In genomic region chr6:54835176-54835575, GRCh38 we compare ENCODE assay signal across 20 cellular contexts. TPM values are rescaled to one million over a fixed set of nuclear protein-coding genes. Genes with fewer than 3 reads are reported as not detected.
DNase-seq lines count a peak whose midpoint lies in the region; ATAC-seq, FAIRE-seq and TF ChIP-seq lines count a peak whose summit lies in the region.
"Had no signal": no experiment of that assay in that cellular context is flagged by ENCODE, and none has a peak within 500 bp of the region (broad histone marks: within the 10 kb centered on the region; RNA-seq: fewer than 3 reads in every experiment).

No MANE protein-coding gene starts in this region.

- no peak overlapping the region for H2BK120ac ChIP-seq in IMR-90 (ENCODE audit: low read depth, low read length)

- H3K56ac ChIP-seq in IMR-90 (ENCODE audit: extremely low read depth, insufficient read depth, low read length): no peak overlapping the region

- no peak overlapping the region for H4K5ac ChIP-seq in IMR-90 (ENCODE audit: low read depth, low read length)

- no peak overlapping the region for H4K8ac ChIP-seq in IMR-90 (ENCODE audit: low read depth in 2 of 2, low read length in 2 of 2)

- no peak overlapping the region for H2AK9ac ChIP-seq in IMR-90 (replicated peaks; ENCODE audit: low read depth, low read length, poor library complexity)

- H2BK5ac ChIP-seq in IMR-90 (ENCODE audit: low read depth, low read length, poor library complexity, severe bottlenecking): no peak overlapping the region

- H3K4me3 Mint-ChIP-seq in activated CD4-positive, alpha-beta T cell treated with anti-CD3 and anti-CD28 coated beads, Interleukin-2, amount 10 ng/mL, durations not matched to agents 7 days and 5 days: no peak overlapping the region
- H3K4me3 Mint-ChIP-seq: CD4-positive, CD25-positive, alpha-beta regulatory T cell; CD8-positive, alpha-beta T cell; GM23338; HFFc6 had no signal

- POLR2A ChIA-PET in IMR-90 (lab: Charles Lee; ENCODE audit: unreplicated experiment) (no interaction called here), OCI-LY7 (lab: Charles Lee) (no interaction called here)
- POLR2A ChIA-PET in activated CD4-positive, alpha-beta T cell treated with anti-CD3 and anti-CD28 coated beads, Interleukin-2, amount 10 ng/mL, durations not matched to agents 7 days and 5 days (lab: Charles Lee): no interaction called here

- no peak for TF ChIP-seq CTCF in IMR-90 (conservative IDR thresholded peaks at IDR 0.05; ENCODE audit: low read depth, low read length)
- TF ChIP-seq CTCF in bronchial epithelial cell (IDR thresholded peaks at IDR 0.05; ENCODE audit: insufficient read depth, low read length, severe bottlenecking): no peak
- no peak for TF ChIP-seq CTCF in OCI-LY7 (conservative IDR thresholded peaks at IDR 0.05; ENCODE audit: low read length)

- peak overlapping the region; percentile 51; the same call in 1 of the 2 replicates for H3K14ac ChIP-seq in IMR-90 (replicated peaks; ENCODE audit: low read depth, low read length)

- TF ChIP-seq RAD21 in IMR-90 (IDR thresholded peaks at IDR 0.05; ENCODE audit: low read length): no peak

- H3K27ac Mint-ChIP-seq in activated CD4-positive, alpha-beta T cell treated with anti-CD3 and anti-CD28 coated beads, Interleukin-2, amount 10 ng/mL, durations not matched to agents 7 days and 5 days: no peak overlapping the region
- H3K27ac Mint-ChIP-seq: CD4-positive, CD25-positive, alpha-beta regulatory T cell; CD8-positive, alpha-beta T cell; GM23338; HFFc6 had no signal

- no peak for FAIRE-seq in bronchial epithelial cell (lab: Jason Lieb, UNC)
- FAIRE-seq: G401.6, GM12878 had no signal

- no peaks in the 10 kb centered on the region for H3K79me1 ChIP-seq in IMR-90 (ENCODE audit: low read depth in 1 of 2, low read length in 2 of 2)

- no peaks in the 10 kb centered on the region for H3K4me1 Mint-ChIP-seq in activated CD4-positive, alpha-beta T cell treated with anti-CD3 and anti-CD28 coated beads, Interleukin-2, amount 10 ng/mL, durations not matched to agents 7 days and 5 days
- H3K4me1 Mint-ChIP-seq: CD4-positive, CD25-positive, alpha-beta regulatory T cell; GM23338 had no signal

- no peaks in the 10 kb centered on the region for H3K36me3 ChIP-seq in IMR-90 (ENCODE audit: control insufficient read depth, insufficient read depth, low read length)
- H3K36me3 ChIP-seq in bronchial epithelial cell (ENCODE audit: control insufficient read depth, insufficient read depth, low read length): no peaks in the 10 kb centered on the region
- no peaks in the 10 kb centered on the region for H3K36me3 ChIP-seq in OCI-LY7 (ENCODE audit: insufficient read depth, low read length)
- H3K36me3 ChIP-seq: HAP-1 had no signal

- intact Hi-C loops in IMR-90 (cut with micrococcal nuclease): no loop called here
- intact Hi-C loops in OCI-LY7 (cut with micrococcal nuclease; ENCODE audit: unreplicated experiment): no loop called here

- no CpG with 5 or more reads among the region's 1 CpG for WGBS in IMR-90 (ENCODE audit: extremely low coverage in 2 of 2, insufficient read length in 1 of 2), 2 experiments

- DNase-seq in IMR-90: no peak
- DNase-seq in bronchial epithelial cell (ENCODE audit: low read depth): peak; percentile 27
- peak; percentile 70 for DNase-seq in kidney tubule cell (ENCODE audit: low spot score)
- DNase-seq in OCI-LY7 (ENCODE audit: low spot score): no peak
- DNase-seq in GM03348 (ENCODE audit: low spot score): no peak
- DNase-seq in activated CD4-positive, alpha-beta T cell treated with anti-CD3 and anti-CD28 coated beads, Interleukin-2, amount 10 ng/mL, durations not matched to agents 7 days and 5 days: no peak
- DNase-seq: Caco-2; CD4-positive, CD25-positive, alpha-beta regulatory T cell; CD8-positive, alpha-beta T cell; DMS153; DND-41; HFFc6 had no signal

- no peaks in the 10 kb centered on the region for H3K9me2 ChIP-seq in OCI-LY7 (ENCODE audit: insufficient read depth, low read length)

- no peaks in the 10 kb centered on the region for H3K9me3 ChIP-seq in IMR-90 (ENCODE audit: control insufficient read depth, insufficient read depth, low read length)
- no peaks in the 10 kb centered on the region for H3K9me3 ChIP-seq in OCI-LY7 (ENCODE audit: low read length)
- H3K9me3 ChIP-seq: Caco-2, HAP-1 had no signal

- H2AFZ ChIP-seq in IMR-90 (replicated peaks; ENCODE audit: low read length, poor library complexity): no peak overlapping the region
- H2AFZ ChIP-seq in OCI-LY7 (ENCODE audit: low read length): no peak overlapping the region
- H2AFZ ChIP-seq: GM23338 had no signal

- H4K20me1 ChIP-seq in IMR-90 (ENCODE audit: insufficient read depth, low read length) (no peaks in the 10 kb centered on the region), OCI-LY7 (ENCODE audit: insufficient read depth, low read length) (no peaks in the 10 kb centered on the region)

- H4K91ac ChIP-seq in IMR-90 (ENCODE audit: insufficient read depth, low read depth, low read length): no peak overlapping the region

- H3K36me3 Mint-ChIP-seq in activated CD4-positive, alpha-beta T cell treated with anti-CD3 and anti-CD28 coated beads, Interleukin-2, amount 10 ng/mL, durations not matched to agents 7 days and 5 days (ENCODE audit: low read depth): no peaks in the 10 kb centered on the region
- H3K36me3 Mint-ChIP-seq: CD4-positive, CD25-positive, alpha-beta regulatory T cell; CD8-positive, alpha-beta T cell had no signal

- H3K4me2 ChIP-seq in IMR-90 (ENCODE audit: low read depth, low read length) (no peak overlapping the region), OCI-LY7 (ENCODE audit: low read length) (no peak overlapping the region)
- H3K4me2 ChIP-seq: GM23338 had no signal

- CTCF ChIA-PET in IMR-90 (lab: Yijun Ruan, JAX): no interaction called here
- CTCF ChIA-PET in OCI-LY7 (lab: Charles Lee; ENCODE audit: unreplicated experiment): no interaction called here
- CTCF ChIA-PET in activated CD4-positive, alpha-beta T cell treated with anti-CD3 and anti-CD28 coated beads, Interleukin-2, amount 10 ng/mL, durations not matched to agents 7 days and 5 days (lab: Charles Lee): no interaction called here

- no TSS peak for BruUV-seq in IMR-90 (replicated peaks; lab: Mats Ljungman, UMichigan)
- BruUV-seq in OCI-LY7 (replicated peaks; lab: Mats Ljungman, UMichigan): no TSS peak

- in situ Hi-C loops in IMR-90 (cut with MboI; ENCODE audit: low sequenced_read_pairs): no loop called here

- no peak for TF ChIP-seq POLR2A in IMR-90 (IDR thresholded peaks at IDR 0.05; ENCODE audit: low read depth, low read length)

- no peaks in the 10 kb centered on the region for H3K4me1 ChIP-seq in IMR-90 (ENCODE audit: control insufficient read depth, insufficient read depth, low read length)
- no peaks in the 10 kb centered on the region for H3K4me1 ChIP-seq in OCI-LY7 (ENCODE audit: insufficient read depth, low read length, poor library complexity, severe bottlenecking)
- H3K4me1 ChIP-seq: Caco-2, HAP-1 had no signal

- H3K23ac ChIP-seq in IMR-90 (ENCODE audit: low read depth, low read length): no peak overlapping the region

- no peak overlapping the region for H3K4me3 ChIP-seq in IMR-90 (ENCODE audit: insufficient read depth, low read depth, low read length)
- no peak overlapping the region for H3K4me3 ChIP-seq in bronchial epithelial cell (ENCODE audit: low read depth, low read length)
- no peak overlapping the region for H3K4me3 ChIP-seq in OCI-LY7 (ENCODE audit: low read depth, low read length, poor library complexity, severe bottlenecking)
- H3K4me3 ChIP-seq: GM12878, GM23338, HAP-1 had no signal

- no peak overlapping the region for H3K18ac ChIP-seq in IMR-90 (ENCODE audit: low read depth, low read length)

- H3K27ac ChIP-seq in IMR-90 (ENCODE audit: insufficient read depth, low read length) (no peak overlapping the region), OCI-LY7 (ENCODE audit: low read depth, low read length, poor library complexity, severe bottlenecking) (no peak overlapping the region)
- H3K27ac ChIP-seq: C4-2B had no signal

- H3K9me3 Mint-ChIP-seq in activated CD4-positive, alpha-beta T cell treated with anti-CD3 and anti-CD28 coated beads, Interleukin-2, amount 10 ng/mL, durations not matched to agents 7 days and 5 days: peaks cover 5% of the 10 kb centered on the region
- H3K9me3 Mint-ChIP-seq: GM23338, HFFc6 had no signal

- H3K79me2 ChIP-seq in OCI-LY7 (ENCODE audit: insufficient read depth, low read depth, low read length): no peaks in the 10 kb centered on the region

- H3K27me3 Mint-ChIP-seq in activated CD4-positive, alpha-beta T cell treated with anti-CD3 and anti-CD28 coated beads, Interleukin-2, amount 10 ng/mL, durations not matched to agents 7 days and 5 days: no peaks in the 10 kb centered on the region
- H3K27me3 Mint-ChIP-seq: CD4-positive, CD25-positive, alpha-beta regulatory T cell had no signal

- no peaks in the 10 kb centered on the region for H3K9me1 ChIP-seq in IMR-90 (ENCODE audit: insufficient read depth, low read length)

- dilution Hi-C loops in IMR-90 (cut with HindIII; ENCODE audit: low sequenced_read_pairs, unreplicated experiment): no loop called here

- no peak for ATAC-seq in IMR-90 (ENCODE audit: low read depth)
- ATAC-seq: CD8-positive, alpha-beta T cell; GM12878; GM23338 had no signal

- H3K4ac ChIP-seq in IMR-90 (ENCODE audit: low read depth, low read length): no peak overlapping the region

- no peak overlapping the region for H2BK15ac ChIP-seq in IMR-90 (ENCODE audit: low read depth, low read length)

- H3K9ac ChIP-seq in IMR-90 (ENCODE audit: low read depth, low read length): no peak overlapping the region

- no peak overlapping the region for H2BK20ac ChIP-seq in IMR-90 (ENCODE audit: low read depth, low read length)

- no peak overlapping the region for H2AK5ac ChIP-seq in IMR-90 (ENCODE audit: low read depth, low read length)

- no peaks in the 10 kb centered on the region for H3K27me3 ChIP-seq in IMR-90 (ENCODE audit: control insufficient read depth, insufficient read depth, low read length)
- H3K27me3 ChIP-seq in bronchial epithelial cell (ENCODE audit: control insufficient read depth, insufficient read depth, low read length): no peaks in the 10 kb centered on the region

TF ChIP-seq in IMR-90, 13 proteins besides CTCF, POLR2A, EP300 and RAD21 (continues in another document):
- TF ChIP-seq MXI1 (IDR thresholded peaks at IDR 0.05; ENCODE audit: borderline replicate concordance, low read depth, low read length) (no peak), CEBPB (IDR thresholded peaks at IDR 0.05; ENCODE audit: low read depth, low read length) (no peak), CHD1 (IDR thresholded peaks at IDR 0.05; ENCODE audit: low read depth, low read length) (no peak), FOS (IDR thresholded peaks at IDR 0.05; ENCODE audit: low read depth, low read length) (no peak)

RNA-seq across cellular contexts. Expression of gene FAM83B, which starts 11.4 kb away (rescaled TPM):
- under 0.01 and 0.18 TPM in 2 replicates for total RNA-seq in IMR-90 (2012; rRNA removed)
- 0.02 TPM in 1 of 2 replicates, not detected in the other for polyA plus RNA-seq in IMR-90 (2012; rRNA removed)
- not detected in 2 replicates for polyA plus RNA-seq in IMR-90 (2012; cell fraction: cytosol; rRNA removed)
- polyA plus RNA-seq in IMR-90 (2012; cell fraction: nucleus; rRNA removed; ENCODE audit: low replicate concordance): 0.02 TPM in 1 of 2 replicates, not detected in the other
- 39.9 and 40.3 TPM in 2 replicates for total RNA-seq in bronchial epithelial cell
- not detected in 2 replicates for total RNA-seq in OCI-LY7 (2014; rRNA removed; shearing (Covaris generic))
- total RNA-seq in OCI-LY7 (2022): not detected in 2 replicates
- not detected for total RNA-seq in activated CD4-positive, alpha-beta T cell treated with anti-CD3 and anti-CD28 coated beads, Interleukin-2, amount 10 ng/mL, durations not matched to agents 7 days and 5 days
- total RNA-seq: A172; CD4-positive, CD25-positive, alpha-beta regulatory T cell; CD8-positive, alpha-beta T cell; H4; HFFc6 had no signal
- polyA plus RNA-seq: BJ; CD4-positive, CD25-positive, alpha-beta regulatory T cell; GM12878 had no signal

Comparison
In these comparisons a context has a peak if more than half of its experiments do, and no peak if none do; other contexts are left out.
1. DNase-seq: peak in bronchial epithelial cell (single experiment) and kidney tubule cell (single experiment); none in IMR-90 (single experiment), OCI-LY7 (single experiment), GM03348 (single experiment) and activated CD4-positive, alpha-beta T cell treated with anti-CD3 and anti-CD28 coated beads, Interleukin-2, amount 10 ng/mL, durations not matched to agents 7 days and 5 days (single experiment).
2. RNA of gene FAM83B, which starts 11.4 kb away (total RNA-seq): 39.9 to 40.3 TPM in bronchial epithelial cell; under 0.01 to 0.18 TPM in IMR-90, not detected in OCI-LY7 and not detected in activated CD4-positive, alpha-beta T cell treated with anti-CD3 and anti-CD28 coated beads, Interleukin-2, amount 10 ng/mL, durations not matched to agents 7 days and 5 days; every median in the first group is over 10 times any median in the second.